Comparison of ENCODE assay signal across 18 cellular contexts in genomic region chrX:123696334-123696733, GRCh38. TPM values are rescaled to one million over a fixed set of nuclear protein-coding genes. Genes with fewer than 3 reads are reported as not detected.
DNase-seq lines count a peak whose midpoint lies in the region; ATAC-seq, FAIRE-seq and TF ChIP-seq lines count a peak whose summit lies in the region.
"Had no signal": no experiment of that assay in that cellular context is flagged by ENCODE, and none has a peak within 500 bp of the region (broad histone marks: within the 10 kb centered on the region; RNA-seq: fewer than 3 reads in every experiment).

No MANE protein-coding gene starts in this region.

- no peak overlapping the region for H2BK120ac ChIP-seq in mesendoderm (ENCODE audit: low read depth, low read length)

- 89% methylated on average over 2 of the region's 2 CpGs for WGBS in A549 (ENCODE audit: missing lambda C conversion rate)
- no CpG with 5 or more reads among the region's 2 CpGs for WGBS in mesendoderm (ENCODE audit: extremely low coverage, insufficient coverage, low lambda C conversion rate)

- peaks cover 3% of the 10 kb centered on the region; the same call in 1 of the 3 replicates for H3K4me1 ChIP-seq in A549
- peaks cover 25% of the 10 kb centered on the region for H3K4me1 ChIP-seq in PC-3 (ENCODE audit: insufficient read depth, low read length)
- no peaks in the 10 kb centered on the region for H3K4me1 ChIP-seq in kidney (ENCODE audit: control insufficient read depth in 1 of 2, insufficient read depth in 1 of 2, low read depth in 1 of 2, low read length in 2 of 2)
- no peaks in the 10 kb centered on the region for H3K4me1 ChIP-seq in mesendoderm (ENCODE audit: control insufficient read depth, low read depth, low read length)
- H3K4me1 ChIP-seq: BE2C had no signal

- H2BK5ac ChIP-seq in mesendoderm (ENCODE audit: low read length): no peak overlapping the region

- no peak overlapping the region for H3K4ac ChIP-seq in mesendoderm (ENCODE audit: low read depth, low read length)

- H4K8ac ChIP-seq in mesendoderm (ENCODE audit: low read depth, low read length): no peak overlapping the region

- no peak overlapping the region for H2BK15ac ChIP-seq in mesendoderm (replicated peaks; ENCODE audit: low read depth)

- CTCF ChIA-PET in A549 (lab: Yijun Ruan, JAX): no interaction called here
- CTCF ChIA-PET in PC-3 (lab: Charles Lee): no interaction called here

- H3K4me2 ChIP-seq in A549: no peak overlapping the region
- peak overlapping the region; percentile 52 for H3K4me2 ChIP-seq in PC-3 (ENCODE audit: low read length)
- H3K4me2 ChIP-seq in mesendoderm (ENCODE audit: low read length): no peak overlapping the region

- H3K4me3 ChIP-seq in A549 (no peak overlapping the region), PC-3 (ENCODE audit: low read length) (no peak overlapping the region), kidney (ENCODE audit: low read length in 2 of 2) (no peak overlapping the region), mesendoderm (ENCODE audit: low read length) (no peak overlapping the region)

- no peaks in the 10 kb centered on the region for H3K9me2 ChIP-seq in PC-3 (replicated peaks; ENCODE audit: low read length)

- no peak overlapping the region for H3K56ac ChIP-seq in mesendoderm (ENCODE audit: low read length)

- TF ChIP-seq CTCF in A549 (IDR thresholded peaks at IDR 0.05): no peak
- TF ChIP-seq CTCF in PC-3 (conservative IDR thresholded peaks at IDR 0.05; ENCODE audit: low read depth, low read length): no peak
- no peak for TF ChIP-seq CTCF in kidney (IDR thresholded peaks at IDR 0.05; ENCODE audit: borderline replicate concordance, extremely low read depth, insufficient read depth)

- H3K18ac ChIP-seq in mesendoderm (ENCODE audit: low read length): no peak overlapping the region

- 0 out of 2 replicates have a peak, but pooled peaks cover 11% of the 10 kb centered on the region for H4K20me1 ChIP-seq in PC-3 (ENCODE audit: low read length)

- H3K79me2 ChIP-seq in PC-3 (ENCODE audit: low read length) (peaks cover 5% of the 10 kb centered on the region; the same call in 1 of the 2 replicates), mesendoderm (ENCODE audit: control insufficient read depth, insufficient read depth, low read length) (no peaks in the 10 kb centered on the region)

- H3K23ac ChIP-seq in mesendoderm (ENCODE audit: low read length): no peak overlapping the region

- H3K27ac ChIP-seq in A549 (no peak overlapping the region), PC-3 (ENCODE audit: low read length) (peak overlapping the region; percentile 62), kidney (ENCODE audit: low read depth in 2 of 2, low read length in 2 of 2) (no peak overlapping the region), mesendoderm (ENCODE audit: low read depth, low read length) (no peak overlapping the region)

- H3K36me3 ChIP-seq in PC-3 (ENCODE audit: low read depth, low read length) (peaks cover 9% of the 10 kb centered on the region; the same call in 1 of the 2 replicates), kidney (ENCODE audit: control insufficient read depth in 1 of 2, insufficient read depth in 2 of 2, low read length in 2 of 2) (no peaks in the 10 kb centered on the region), mesendoderm (ENCODE audit: control insufficient read depth, insufficient read depth, low read length) (no peaks in the 10 kb centered on the region)
- H3K36me3 ChIP-seq: BE2C had no signal

- no peak overlapping the region for H4K5ac ChIP-seq in mesendoderm (ENCODE audit: low read length)

- no peaks in the 10 kb centered on the region for H3F3A ChIP-seq in PC-3 (ENCODE audit: low read length, unreplicated experiment)

- TF ChIP-seq RAD21 in A549 (conservative IDR thresholded peaks at IDR 0.05 in 1 of 2, IDR thresholded peaks at IDR 0.05 in 1 of 2): no peak

- DNase-seq in A549 (ENCODE audit: low read depth in 1 of 2, low spot score in 1 of 2) (no peak), GM12891 (ENCODE audit: insufficient read length, low spot score) (no peak), PC-3 (peak; percentile 60), kidney (no peak), mesendoderm (no peak), NCI-H524 (lab: John Stamatoyannopoulos, UW) (no peak)
- DNase-seq: ACHN; BE2C; C1 segment of cervical spinal cord; CD4-positive, CD25-positive, alpha-beta regulatory T cell; CD8-positive, alpha-beta memory T cell; COR-L47; GOT3; H7; HFFc6 had no signal

- no peak for TF ChIP-seq EP300 in A549 (IDR thresholded peaks at IDR 0.05)

- no peaks in the 10 kb centered on the region for H3K79me1 ChIP-seq in mesendoderm (ENCODE audit: low read length)

- H2AK5ac ChIP-seq in mesendoderm (ENCODE audit: low read length): no peak overlapping the region

- BruUV-seq in PC-3 (replicated peaks; lab: Mats Ljungman, UMichigan): no TSS peak

- POLR2A ChIA-PET in A549 (lab: Yijun Ruan, JAX) (no interaction called here), PC-3 (lab: Charles Lee; ENCODE audit: unreplicated experiment) (no interaction called here)

- no peak overlapping the region for H2AFZ ChIP-seq in PC-3 (ENCODE audit: low read length)

- H3K9me3 ChIP-seq in A549: no peaks in the 10 kb centered on the region
- no peaks in the 10 kb centered on the region for H3K9me3 ChIP-seq in PC-3 (ENCODE audit: low read length)
- H3K9me3 ChIP-seq in kidney (ENCODE audit: control insufficient read depth in 1 of 2, low read length in 2 of 2): no peaks in the 10 kb centered on the region
- H3K9me3 ChIP-seq: BE2C had no signal

- peak; percentile 76 for FAIRE-seq in A549 (lab: Jason Lieb, UNC)
- FAIRE-seq in GM12891 (lab: Jason Lieb, UNC): peak; percentile 51
- peak; percentile 29 for FAIRE-seq in kidney (lab: Jason Lieb, UNC)
- FAIRE-seq: GM12892, HTR-8/SVneo had no signal

- H3K9ac ChIP-seq in PC-3 (ENCODE audit: low read length) (no peak overlapping the region), kidney (ENCODE audit: low read length in 2 of 2) (no peak overlapping the region), mesendoderm (ENCODE audit: low read length) (no peak overlapping the region)

- intact Hi-C loops in PC-3 (cut with micrococcal nuclease): loop anchor here (5.0 kb wide), 1 partner anchor 36 kb away; the partner anchor contains the start of gene THOC2
- intact Hi-C loops in kidney (cut with DNase I): no loop called here

- ATAC-seq in A549: no peak
- peak; percentile 52 for ATAC-seq in PC-3
- ATAC-seq: HCT116 had no signal

- no peak for TF ChIP-seq POLR2A in A549 (IDR thresholded peaks at IDR 0.05; ENCODE audit: low read length)
- no peak for TF ChIP-seq POLR2A in GM12891 (IDR thresholded peaks at IDR 0.05; ENCODE audit: low read depth, low read length)

- H3K27me3 ChIP-seq in PC-3 (ENCODE audit: low read length) (no peaks in the 10 kb centered on the region), mesendoderm (ENCODE audit: insufficient read depth, low read length, poor library complexity) (no peaks in the 10 kb centered on the region)
- H3K27me3 ChIP-seq: BE2C had no signal

TF ChIP-seq in A549, 52 proteins besides CTCF, POLR2A, EP300 and RAD21:
- no peak for TF ChIP-seq CBX2 (IDR thresholded peaks at IDR 0.05; ENCODE audit: borderline replicate concordance, low read depth)
- no peak for TF ChIP-seq FOXS1 (CRISPR knock-in tag; IDR thresholded peaks at IDR 0.05)
- TF ChIP-seq CHD4 (IDR thresholded peaks at IDR 0.05; ENCODE audit: borderline replicate concordance): no peak
- no peak for TF ChIP-seq SREBF2 (IDR thresholded peaks at IDR 0.05)
- no peak for TF ChIP-seq EHMT2 (IDR thresholded peaks at IDR 0.05; ENCODE audit: low read depth)
- TF ChIP-seq KDM1A (IDR thresholded peaks at IDR 0.05; ENCODE audit: low read depth): no peak

TF ChIP-seq in GM12891, 5 proteins besides CTCF, POLR2A, EP300 and RAD21:
- no peak for TF ChIP-seq SPI1 (IDR thresholded peaks at IDR 0.05; ENCODE audit: low read depth, low read length)
- no peak for TF ChIP-seq POU2F2 (IDR thresholded peaks at IDR 0.05; ENCODE audit: low read depth, low read length)
- TF ChIP-seq TAF1 (IDR thresholded peaks at IDR 0.05; ENCODE audit: low read depth, low read length): no peak
- TF ChIP-seq PAX5 (IDR thresholded peaks at IDR 0.05; ENCODE audit: insufficient read depth, low read length, severe bottlenecking): no peak
- no peak for TF ChIP-seq POLR2AphosphoS5 (IDR thresholded peaks at IDR 0.05; ENCODE audit: low read depth, low read length)

RNA-seq across cellular contexts. Expression of gene THOC2, which starts 36.5 kb away (rescaled TPM):
- 119 and 155 TPM in 2 replicates for polyA plus RNA-seq in A549 (2011; rRNA removed)
- polyA plus RNA-seq in A549 (2012; cell fraction: cytosol; rRNA removed): 21.8 and 23.0 TPM in 2 replicates
- polyA plus RNA-seq in A549 (2012; cell fraction: nucleus; rRNA removed): 26.2 and 46.4 TPM in 2 replicates
- 54.4 to 62.0 TPM (median 61.8 TPM) in 3 replicates for polyA plus RNA-seq in A549 (2017; fragmentation: RNase III; extraction: RNeasy Plus Mini Kit Qiagen cat#74134 plus additional on column Dnase treatment)
- polyA minus RNA-seq in A549 (2011; rRNA and poly(A)+ RNA removed): 42.6 and 47.7 TPM in 2 replicates
- 38.1 TPM for polyA plus RNA-seq in GM12891 (2012; ENCODE audit: low read depth, missing spikeins)
- 69.1 and 78.0 TPM in 2 replicates for total RNA-seq in PC-3 (2014; rRNA removed)
- total RNA-seq in kidney: 66.6 TPM
- 18.8 TPM for polyA plus RNA-seq in kidney (ENCODE audit: insufficient read depth, low read depth, low replicate concordance)
- 74.5 TPM for polyA plus RNA-seq in mesendoderm (2013, experiment 1 of 2)
- 72.0 TPM for polyA plus RNA-seq in mesendoderm (2013, experiment 2 of 2)
